Comparison of ENCODE assay signal across 17 cellular contexts in the genomic region with DNA sequence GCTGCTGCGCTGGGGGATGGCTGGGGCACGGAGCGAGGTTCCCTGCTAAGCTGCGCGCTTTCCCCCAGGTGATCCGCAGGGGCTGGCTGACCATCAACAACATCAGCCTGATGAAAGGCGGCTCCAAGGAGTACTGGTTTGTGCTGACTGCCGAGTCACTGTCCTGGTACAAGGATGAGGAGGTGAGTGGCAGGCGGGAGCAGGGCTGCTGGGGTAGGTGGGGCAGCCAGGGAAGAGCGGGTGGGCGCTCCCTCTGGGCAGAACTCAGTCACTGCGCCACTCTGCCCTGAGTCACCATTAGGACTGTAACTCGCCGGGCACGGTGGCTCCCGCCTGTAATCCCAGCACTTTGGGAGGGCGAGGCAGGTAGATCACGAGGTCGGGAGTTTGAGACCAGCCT. TPM values are rescaled to one million over a fixed set of nuclear protein-coding genes. Genes with fewer than 3 reads are reported as not detected.
DNase-seq lines count a peak whose midpoint lies in the region; ATAC-seq, FAIRE-seq and TF ChIP-seq lines count a peak whose summit lies in the region.
"Had no signal": no experiment of that assay in that cellular context is flagged by ENCODE, and none has a peak within 500 bp of the region (broad histone marks: within the 10 kb centered on the region; RNA-seq: fewer than 3 reads in every experiment).

No MANE protein-coding gene starts in this region.

- no peak overlapping the region for H3K18ac ChIP-seq in IMR-90 (ENCODE audit: low read depth, low read length)

- POLR2A ChIA-PET in IMR-90 (lab: Charles Lee; ENCODE audit: unreplicated experiment) = no interaction called here
- POLR2A ChIA-PET in endothelial cell of umbilical vein (lab: Charles Lee) = no interaction called here

- WGBS in IMR-90 (ENCODE audit: extremely low coverage in 2 of 2, insufficient read length in 1 of 2), 2 experiments = 89% methylated on average over 10 of the region's 19 CpGs; no CpG with 5 or more reads in 1 of the 2 experiments

- no peak for ATAC-seq in activated T-cell treated with anti-CD3 and anti-CD28 coated beads, Interleukin-2, amount 50 U/mL, for 72 hours (replicated peaks in 1 of 2)
- ATAC-seq in IMR-90 (ENCODE audit: low read depth) (no peak), HG03139 (IDR thresholded peaks at IDR 0.05; ENCODE audit: unreplicated experiment) (no peak), HG03280 (IDR thresholded peaks at IDR 0.05; ENCODE audit: unreplicated experiment) (no peak)
- no peak for ATAC-seq in stimulated activated effector memory CD8-positive, alpha-beta T cell treated with anti-CD3 and anti-CD28 coated beads, Interleukin-12 subunit alpha, Interleukin-12 subunit beta, amount 100 ng/mL, for 72 hours

- peak overlapping the region; percentile 99 for H2BK5ac ChIP-seq in IMR-90 (ENCODE audit: low read depth, low read length, poor library complexity, severe bottlenecking)

- intact Hi-C loops in IMR-90 (cut with micrococcal nuclease) = no loop called here
- intact Hi-C loops in endothelial cell of umbilical vein (cut with micrococcal nuclease) = no loop called here
- intact Hi-C loops in breast epithelium (cut with DNase I; ENCODE audit: low total_unique reads) = no loop called here

- H3K4me1 Mint-ChIP-seq in activated T-cell treated with anti-CD3 and anti-CD28 coated beads, Interleukin-2, amount 50 U/mL, for 72 hours (ENCODE audit: low read depth) = peaks cover 38% of the 10 kb centered on the region
- peaks cover 66% of the 10 kb centered on the region for H3K4me1 Mint-ChIP-seq in stimulated activated effector memory CD8-positive, alpha-beta T cell treated with anti-CD3 and anti-CD28 coated beads, Interleukin-12 subunit alpha, Interleukin-12 subunit beta, amount 100 ng/mL, for 72 hours
- H3K4me1 Mint-ChIP-seq: brain had no signal

- H3K79me2 ChIP-seq in endothelial cell of umbilical vein (ENCODE audit: control insufficient read depth, insufficient read depth, low read length) = peaks cover 1% of the 10 kb centered on the region

- H3K23ac ChIP-seq in IMR-90 (ENCODE audit: low read depth, low read length) = no peak overlapping the region

- no peak overlapping the region for H3K4me3 Mint-ChIP-seq in activated T-cell treated with anti-CD3 and anti-CD28 coated beads, Interleukin-2, amount 50 U/mL, for 72 hours
- peak overlapping the region; percentile 47 for H3K4me3 Mint-ChIP-seq in stimulated activated effector memory CD8-positive, alpha-beta T cell treated with anti-CD3 and anti-CD28 coated beads, Interleukin-12 subunit alpha, Interleukin-12 subunit beta, amount 100 ng/mL, for 72 hours
- H3K4me3 Mint-ChIP-seq: brain had no signal

- H4K91ac ChIP-seq in IMR-90 (ENCODE audit: insufficient read depth, low read depth, low read length) = peak overlapping the region; percentile 49

- H3K79me1 ChIP-seq in IMR-90 (ENCODE audit: low read depth in 1 of 2, low read length in 2 of 2) = peaks cover 14 to 64% of the 10 kb centered on the region in 2 experiments; a peak in 3 of 4 replicates

- peaks cover 0 to 6% of the 10 kb centered on the region in 2 donors for H3K9me3 Mint-ChIP-seq in activated T-cell treated with anti-CD3 and anti-CD28 coated beads, Interleukin-2, amount 50 U/mL, for 72 hours
- H3K9me3 Mint-ChIP-seq in stimulated activated effector memory CD8-positive, alpha-beta T cell treated with anti-CD3 and anti-CD28 coated beads, Interleukin-12 subunit alpha, Interleukin-12 subunit beta, amount 100 ng/mL, for 72 hours = peaks cover 3% of the 10 kb centered on the region

- H3K9me1 ChIP-seq in IMR-90 (ENCODE audit: insufficient read depth, low read length) (peaks cover 9% of the 10 kb centered on the region), endothelial cell of umbilical vein (replicated peaks; ENCODE audit: control insufficient read depth, extremely low read depth, insufficient read depth, low read length) (no peaks in the 10 kb centered on the region)

- H3K4me3 ChIP-seq in IMR-90 (ENCODE audit: insufficient read depth, low read depth, low read length) (no peak overlapping the region), endothelial cell of umbilical vein (replicated peaks in 1 of 3; ENCODE audit: insufficient read depth in 1 of 3, low read depth in 1 of 3, low read length in 3 of 3) (no peak overlapping the region), breast epithelium (no peak overlapping the region)
- H3K4me3 ChIP-seq: thoracic aorta had no signal

- H2BK20ac ChIP-seq in IMR-90 (ENCODE audit: low read depth, low read length) = no peak overlapping the region

- H3K4me1 ChIP-seq in IMR-90 (ENCODE audit: control insufficient read depth, insufficient read depth, low read length) (peaks cover 23% of the 10 kb centered on the region), endothelial cell of umbilical vein (ENCODE audit: control insufficient read depth, extremely low read depth, insufficient read depth, low read length) (peaks cover 8% of the 10 kb centered on the region), breast epithelium (no peaks in the 10 kb centered on the region)

- no peak overlapping the region for H3K4me2 ChIP-seq in IMR-90 (ENCODE audit: low read depth, low read length)
- no peak overlapping the region for H3K4me2 ChIP-seq in endothelial cell of umbilical vein (ENCODE audit: insufficient read depth, low read length)

- in situ Hi-C loops in IMR-90 (cut with MboI; ENCODE audit: low sequenced_read_pairs) = no loop called here

- peak overlapping the region; percentile 42 for H4K5ac ChIP-seq in IMR-90 (ENCODE audit: low read depth, low read length)

- peak overlapping the region; percentile 63; the same call in 1 of the 3 replicates for H2BK15ac ChIP-seq in IMR-90 (ENCODE audit: low read depth, low read length)

- TF ChIP-seq CTCF in IMR-90 (conservative IDR thresholded peaks at IDR 0.05; ENCODE audit: low read depth, low read length) (no peak), endothelial cell of umbilical vein (IDR thresholded peaks at IDR 0.05; ENCODE audit: extremely low read depth in 1 of 2, insufficient read depth in 1 of 2, low read depth in 1 of 2, low read length in 2 of 2) (no peak), breast epithelium (IDR thresholded peaks at IDR 0.05) (no peak)

- no peak overlapping the region for H3K9ac ChIP-seq in IMR-90 (ENCODE audit: low read depth, low read length)
- H3K9ac ChIP-seq in endothelial cell of umbilical vein (replicated peaks; ENCODE audit: extremely low read depth, insufficient read depth, low read length) = no peak overlapping the region

- H4K20me1 ChIP-seq in IMR-90 (ENCODE audit: insufficient read depth, low read length) (peaks cover 3% of the 10 kb centered on the region), endothelial cell of umbilical vein (replicated peaks; ENCODE audit: control insufficient read depth, extremely low read depth, insufficient read depth, low read length) (no peaks in the 10 kb centered on the region)

- H3K4ac ChIP-seq in IMR-90 (ENCODE audit: low read depth, low read length) = peak overlapping the region; percentile 66

- peaks cover 9 to 22% of the 10 kb centered on the region in 2 donors for H3K36me3 Mint-ChIP-seq in activated T-cell treated with anti-CD3 and anti-CD28 coated beads, Interleukin-2, amount 50 U/mL, for 72 hours (ENCODE audit: insufficient read depth in 2 of 2)
- peaks cover 74% of the 10 kb centered on the region for H3K36me3 Mint-ChIP-seq in stimulated activated effector memory CD8-positive, alpha-beta T cell treated with anti-CD3 and anti-CD28 coated beads, Interleukin-12 subunit alpha, Interleukin-12 subunit beta, amount 100 ng/mL, for 72 hours

- peak overlapping the region in 1 of 2 experiments; percentile 17; a peak in 2 of 4 replicates for H4K8ac ChIP-seq in IMR-90 (ENCODE audit: low read depth in 2 of 2, low read length in 2 of 2)

- no peaks in the 10 kb centered on the region for H3K27me3 ChIP-seq in IMR-90 (ENCODE audit: control insufficient read depth, insufficient read depth, low read length)
- H3K27me3 ChIP-seq in endothelial cell of umbilical vein (ENCODE audit: control insufficient read depth in 2 of 2, insufficient read depth in 2 of 2, low read length in 2 of 2) = no peaks in the 10 kb centered on the region
- H3K27me3 ChIP-seq in breast epithelium = no peaks in the 10 kb centered on the region

- no peak for DNase-seq in activated T-cell treated with anti-CD3 and anti-CD28 coated beads, Interleukin-2, amount 50 U/mL, for 72 hours
- DNase-seq in activated T-cell treated with anti-CD3 and anti-CD28 coated beads, Interleukin-2, amount 50 U/mL, for 48 hours = no peak
- no peak for DNase-seq in IMR-90
- DNase-seq in endothelial cell of umbilical vein (ENCODE audit: low read depth, low spot score) = no peak
- DNase-seq in stimulated activated effector memory CD8-positive, alpha-beta T cell treated with anti-CD3 and anti-CD28 coated beads, Interleukin-12 subunit alpha, Interleukin-12 subunit beta, amount 100 ng/mL, for 72 hours (ENCODE audit: low spot score in 2 of 2) = no peak
- DNase-seq in breast epithelium (ENCODE audit: low spot score in 2 of 2) = no peak
- DNase-seq: activated gamma-delta T cell; left ventricle myocardium superior; MV-4-11; stimulated activated CD4-positive, alpha-beta T cell treated with anti-CD3 and anti-CD28 coated beads, Interleukin-15, amount 100 ng/mL, for 24 hours; T-helper 9 cell had no signal

- peak overlapping the region; percentile 76 for H2AK9ac ChIP-seq in IMR-90 (replicated peaks; ENCODE audit: low read depth, low read length, poor library complexity)

- CTCF ChIA-PET in IMR-90 (lab: Yijun Ruan, JAX) (no interaction called here), endothelial cell of umbilical vein (lab: Charles Lee) (interaction anchor here (1.1 kb wide), 1 partner anchor 94 kb away, joined by 3 read pairs; the partner anchor contains the start of gene DNM2)

- peak overlapping the region; percentile 95 for H3K27ac Mint-ChIP-seq in activated T-cell treated with anti-CD3 and anti-CD28 coated beads, Interleukin-2, amount 50 U/mL, for 72 hours
- peak overlapping the region; percentile 99 for H3K27ac Mint-ChIP-seq in stimulated activated effector memory CD8-positive, alpha-beta T cell treated with anti-CD3 and anti-CD28 coated beads, Interleukin-12 subunit alpha, Interleukin-12 subunit beta, amount 100 ng/mL, for 72 hours

- BruUV-seq in IMR-90 (replicated peaks; lab: Mats Ljungman, UMichigan) = no TSS peak
- no TSS peak for BruUV-seq in endothelial cell of umbilical vein (replicated peaks; lab: Mats Ljungman, UMichigan)

- H3K27me3 Mint-ChIP-seq in activated T-cell treated with anti-CD3 and anti-CD28 coated beads, Interleukin-2, amount 50 U/mL, for 72 hours (ENCODE audit: low read depth) = no peaks in the 10 kb centered on the region
- H3K27me3 Mint-ChIP-seq: brain had no signal

- H3K9me3 ChIP-seq in IMR-90 (ENCODE audit: control insufficient read depth, insufficient read depth, low read length) (no peaks in the 10 kb centered on the region), endothelial cell of umbilical vein (replicated peaks; ENCODE audit: control insufficient read depth, insufficient read depth, low read length) (no peaks in the 10 kb centered on the region), breast epithelium (no peaks in the 10 kb centered on the region)
- H3K9me3 ChIP-seq: thoracic aorta had no signal

- peak overlapping the region; percentile 59 for H3K27ac ChIP-seq in IMR-90 (ENCODE audit: insufficient read depth, low read length)
- H3K27ac ChIP-seq in endothelial cell of umbilical vein (ENCODE audit: insufficient read depth, low read depth, low read length) = peak overlapping the region; percentile 19
- peak overlapping the region in 1 of 2 donors; percentile 67 for H3K27ac ChIP-seq in breast epithelium

- H3K36me3 ChIP-seq in IMR-90 (ENCODE audit: control insufficient read depth, insufficient read depth, low read length) = peaks cover 61% of the 10 kb centered on the region
- H3K36me3 ChIP-seq in endothelial cell of umbilical vein (ENCODE audit: control insufficient read depth in 2 of 2, extremely low read depth in 1 of 2, insufficient read depth in 2 of 2, low read length in 2 of 2) = peaks cover 4 to 31% of the 10 kb centered on the region in 2 experiments
- H3K36me3 ChIP-seq in breast epithelium = no peaks in the 10 kb centered on the region

- peak overlapping the region; percentile 52 for H2BK120ac ChIP-seq in IMR-90 (ENCODE audit: low read depth, low read length)

- peak overlapping the region; percentile 98 for H2AK5ac ChIP-seq in IMR-90 (ENCODE audit: low read depth, low read length)

- dilution Hi-C loops in IMR-90 (cut with HindIII; ENCODE audit: low sequenced_read_pairs, unreplicated experiment) (no loop called here), endothelial cell of umbilical vein (cut with MboI; ENCODE audit: extremely low pct_ligation_motif_present, low sequenced_read_pairs) (no loop called here)

- no peak overlapping the region for H3K56ac ChIP-seq in IMR-90 (ENCODE audit: extremely low read depth, insufficient read depth, low read length)

- no peak for FAIRE-seq in endothelial cell of umbilical vein (lab: Jason Lieb, UNC)
- FAIRE-seq: D721Med had no signal

- TF ChIP-seq RAD21 in IMR-90 (IDR thresholded peaks at IDR 0.05; ENCODE audit: low read length) = no peak

- H2AFZ ChIP-seq in IMR-90 (replicated peaks; ENCODE audit: low read length, poor library complexity) (no peak overlapping the region), endothelial cell of umbilical vein (ENCODE audit: low read depth, low read length) (no peak overlapping the region)

- no peak for TF ChIP-seq POLR2A in IMR-90 (IDR thresholded peaks at IDR 0.05; ENCODE audit: low read depth, low read length)
- TF ChIP-seq POLR2A in endothelial cell of umbilical vein (IDR thresholded peaks at IDR 0.05; ENCODE audit: low read depth, low read length) = no peak
- TF ChIP-seq POLR2A in breast epithelium (IDR thresholded peaks at IDR 0.05) = no peak

- 0 out of 2 replicates have a peak overlapping the region, but pooled peaks have one; percentile 15 for H3K14ac ChIP-seq in IMR-90 (replicated peaks; ENCODE audit: low read depth, low read length)

RNA-seq across cellular contexts. Expression of gene TMED1, which starts 23.8 kb away (rescaled TPM):
- total RNA-seq in activated T-cell treated with anti-CD3 and anti-CD28 coated beads, Interleukin-2, amount 50 U/mL, for 72 hours = 10 to 100 TPM; 19.6 to 21.1 TPM
- total RNA-seq in IMR-90 (2012; rRNA removed) (32.8 and 37.6 TPM in 2 replicates), endothelial cell of umbilical vein (31.2 and 33.9 TPM in 2 replicates), breast epithelium (10 to 100 TPM; 27.2 to 51.2 (median 42.4) TPM)
- polyA plus RNA-seq in IMR-90 (2012; rRNA removed) (41.4 and 46.3 TPM in 2 replicates), endothelial cell of umbilical vein (60.4 and 63.6 TPM in 2 replicates)
- polyA plus RNA-seq in IMR-90 (2012; cell fraction: cytosol; rRNA removed) = 69.8 and 76.0 TPM in 2 replicates
- polyA plus RNA-seq in IMR-90 (2012; cell fraction: nucleus; rRNA removed; ENCODE audit: low replicate concordance) = 17.4 and 25.2 TPM in 2 replicates
- 61.1 and 63.6 TPM in 2 replicates for polyA plus RNA-seq in endothelial cell of umbilical vein (2011; cell fraction: cytosol; rRNA removed)
- polyA plus RNA-seq in endothelial cell of umbilical vein (2011; cell fraction: nucleus; rRNA removed) = 21.9 and 22.7 TPM in 2 replicates
- 33.0 and 35.2 TPM in 2 replicates for polyA plus RNA-seq in endothelial cell of umbilical vein (2012)
- polyA minus RNA-seq in endothelial cell of umbilical vein = 22.5 and 33.0 TPM in 2 replicates
- polyA minus RNA-seq in endothelial cell of umbilical vein (2011; cell fraction: cytosol; rRNA and poly(A)+ RNA removed) = 21.8 TPM
- 5.3 and 5.5 TPM in 2 replicates for polyA minus RNA-seq in endothelial cell of umbilical vein (2011; cell fraction: nucleus; rRNA and poly(A)+ RNA removed)

RNA-seq across cellular contexts. Expression of gene C19orf38, which starts 36.0 kb away (rescaled TPM):
- total RNA-seq in activated T-cell treated with anti-CD3 and anti-CD28 coated beads, Interleukin-2, amount 50 U/mL, for 72 hours = 1 to 10 TPM; 6.2 to 9.9 TPM
- total RNA-seq in IMR-90 (2012; rRNA removed) (0.18 and 0.28 TPM in 2 replicates), endothelial cell of umbilical vein (not detected in 2 replicates), breast epithelium (1 to 10 TPM; 1.3 to 2.7 (median 2.0) TPM)
- polyA plus RNA-seq in IMR-90 (2012; rRNA removed) (0.16 and 0.19 TPM in 2 replicates), endothelial cell of umbilical vein (not detected in 2 replicates)
- 0.51 and 0.58 TPM in 2 replicates for polyA plus RNA-seq in IMR-90 (2012; cell fraction: cytosol; rRNA removed)
- polyA plus RNA-seq in IMR-90 (2012; cell fraction: nucleus; rRNA removed; ENCODE audit: low replicate concordance) = 0.61 and 0.69 TPM in 2 replicates
- polyA plus RNA-seq in endothelial cell of umbilical vein (2011; cell fraction: cytosol; rRNA removed) = not detected in 2 replicates
- polyA plus RNA-seq in endothelial cell of umbilical vein (2011; cell fraction: nucleus; rRNA removed) = not detected in 2 replicates
- polyA plus RNA-seq in endothelial cell of umbilical vein (2012) = 0.19 TPM in 1 of 2 replicates, not detected in the other
- polyA minus RNA-seq in endothelial cell of umbilical vein = not detected in 2 replicates
- polyA minus RNA-seq in endothelial cell of umbilical vein (2011; cell fraction: cytosol; rRNA and poly(A)+ RNA removed) = not detected
- not detected in 2 replicates for polyA minus RNA-seq in endothelial cell of umbilical vein (2011; cell fraction: nucleus; rRNA and poly(A)+ RNA removed)
- total RNA-seq: pulmonary artery endothelial cell had no signal

RNA-seq across cellular contexts. Expression of gene CARM1, which starts 59.2 kb away (rescaled TPM):
- 10 to 100 TPM; 85.0 to 99.5 TPM for total RNA-seq in activated T-cell treated with anti-CD3 and anti-CD28 coated beads, Interleukin-2, amount 50 U/mL, for 72 hours
- 17.2 and 20.3 TPM in 2 replicates for total RNA-seq in IMR-90 (2012; rRNA removed)
- 67.1 and 72.1 TPM in 2 replicates for polyA plus RNA-seq in IMR-90 (2012; rRNA removed)
- 48.1 and 93.2 TPM in 2 replicates for polyA plus RNA-seq in IMR-90 (2012; cell fraction: cytosol; rRNA removed)
- 66.7 and 125 TPM in 2 replicates for polyA plus RNA-seq in IMR-90 (2012; cell fraction: nucleus; rRNA removed; ENCODE audit: low replicate concordance)
- total RNA-seq in endothelial cell of umbilical vein = 70.8 and 72.2 TPM in 2 replicates
- polyA plus RNA-seq in endothelial cell of umbilical vein = 65.6 and 73.7 TPM in 2 replicates
- 39.2 and 46.6 TPM in 2 replicates for polyA plus RNA-seq in endothelial cell of umbilical vein (2011; cell fraction: cytosol; rRNA removed)
- polyA plus RNA-seq in endothelial cell of umbilical vein (2011; cell fraction: nucleus; rRNA removed) = 51.4 and 55.1 TPM in 2 replicates
- 68.2 and 86.7 TPM in 2 replicates for polyA plus RNA-seq in endothelial cell of umbilical vein (2012)
- polyA minus RNA-seq in endothelial cell of umbilical vein = 36.6 and 48.4 TPM in 2 replicates
- polyA minus RNA-seq in endothelial cell of umbilical vein (2011; cell fraction: cytosol; rRNA and poly(A)+ RNA removed) = 29.0 TPM
- 18.1 and 21.0 TPM in 2 replicates for polyA minus RNA-seq in endothelial cell of umbilical vein (2011; cell fraction: nucleus; rRNA and poly(A)+ RNA removed)
- total RNA-seq in breast epithelium = 10 to 100 TPM; 11.6 to 17.3 (median 17.0) TPM
